8 cellular contexts compared by ENCODE assay signal in the genomic region with DNA sequence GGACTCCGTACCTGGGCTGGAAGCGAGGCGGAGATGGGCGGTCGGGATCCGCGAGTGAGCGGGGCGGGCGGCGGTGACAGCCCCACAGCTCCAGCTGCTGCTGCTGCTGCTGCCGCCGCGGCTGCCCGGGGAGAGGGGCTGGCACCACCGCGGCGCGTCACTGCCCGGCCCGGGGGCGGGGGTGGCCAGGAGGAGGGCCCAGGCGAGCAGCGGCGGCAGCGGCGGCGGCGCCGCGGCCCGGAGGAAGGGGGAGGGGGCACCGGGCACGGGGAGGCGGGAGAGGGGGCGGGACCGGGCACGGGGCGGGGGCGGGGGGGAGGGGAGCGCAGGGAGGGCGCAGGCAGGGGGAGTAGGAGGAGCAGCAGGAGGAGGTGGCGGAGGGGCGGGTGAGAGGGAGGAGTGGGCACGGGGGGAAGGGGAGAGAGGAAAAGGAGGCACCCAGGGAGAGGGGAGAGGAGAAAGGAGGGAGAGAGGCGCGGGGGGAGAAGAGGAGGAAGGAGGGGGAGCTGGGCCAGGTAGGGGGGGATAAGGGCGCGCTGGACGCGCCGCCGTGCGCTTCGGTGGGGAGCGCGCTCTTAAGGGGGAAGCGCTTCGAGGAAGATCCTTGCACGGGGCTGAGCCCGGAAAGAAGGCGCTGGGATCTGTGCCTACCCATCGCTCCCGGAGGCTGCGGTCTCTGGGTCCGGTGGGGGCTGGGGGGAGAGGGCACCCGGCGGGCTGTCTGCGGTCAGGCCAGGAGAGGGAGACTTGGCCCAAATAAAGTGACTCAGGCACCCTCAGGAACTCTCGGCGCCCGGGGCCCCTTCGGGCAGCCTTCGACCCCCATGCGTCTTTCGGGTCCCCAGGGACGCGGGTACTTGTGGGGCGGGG.
DNase-seq lines count a peak whose midpoint lies in the region; ATAC-seq and TF ChIP-seq lines count a peak whose summit lies in the region.

No MANE protein-coding gene starts in this region.

- no peak for TF ChIP-seq EP300 in suprapubic skin (IDR thresholded peaks at IDR 0.05)

- peaks cover 39% of the 10 kb centered on the region for H3K27me3 ChIP-seq in foreskin keratinocyte
- H3K27me3 ChIP-seq in neuron (ENCODE audit: insufficient read depth, low read length) = no peaks in the 10 kb centered on the region
- no peaks in the 10 kb centered on the region for H3K27me3 ChIP-seq in suprapubic skin

- H3K4me3 ChIP-seq in neuron (ENCODE audit: low read length) (peak overlapping the region; percentile 84), suprapubic skin (peak overlapping the region; percentile 89)

- H2AFZ ChIP-seq in neuron (ENCODE audit: low read depth, low read length) = peak overlapping the region; percentile 37

- TF ChIP-seq CTCF in foreskin keratinocyte (conservative IDR thresholded peaks at IDR 0.05) (no peak), suprapubic skin (IDR thresholded peaks at IDR 0.05) (no peak)

- TF ChIP-seq POLR2A in suprapubic skin (IDR thresholded peaks at IDR 0.05) = no peak

- no peaks in the 10 kb centered on the region for H3K9me3 ChIP-seq in neuron (ENCODE audit: low read length)
- no peaks in the 10 kb centered on the region for H3K9me3 ChIP-seq in suprapubic skin

- H3K27ac ChIP-seq in foreskin keratinocyte (no peak overlapping the region), suprapubic skin (peak overlapping the region; percentile 77)

- 0% methylated on average over 28 of the region's 79 CpGs for WGBS in suprapubic skin

- H3K4me1 ChIP-seq in foreskin keratinocyte (no peaks in the 10 kb centered on the region), neuron (ENCODE audit: insufficient read depth, low read length) (peaks cover 48% of the 10 kb centered on the region), suprapubic skin (peaks cover 53% of the 10 kb centered on the region)

- ATAC-seq in foreskin keratinocyte (peak; percentile 47), HG02852 (IDR thresholded peaks at IDR 0.05; ENCODE audit: unreplicated experiment) (no peak)

- no peaks in the 10 kb centered on the region for H3K36me3 ChIP-seq in neuron (ENCODE audit: insufficient read depth, low read length)
- no peaks in the 10 kb centered on the region for H3K36me3 ChIP-seq in suprapubic skin

- peak; percentile 86 for DNase-seq in COR-L47 (lab: John Stamatoyannopoulos, UW)
- peak; percentile 67 for DNase-seq in LHCN-M2 (ENCODE audit: low read depth)
- peak; percentile 77 for DNase-seq in RPMI8226
- DNase-seq in activated gamma-delta T cell treated with anti-CD3 and anti-CD28 coated beads, Interleukin-2, amount 50 U/mL, for 16 hours (ENCODE audit: low read depth) = peak; percentile 47
- peak in 1 of 2 donors; percentile 50 for DNase-seq in foreskin keratinocyte
- peak in 1 of 2 donors; percentile 78 for DNase-seq in suprapubic skin (ENCODE audit: low spot score in 2 of 2)
